Comparison of ENCODE assay signal across 15 cellular contexts in the genomic region with DNA sequence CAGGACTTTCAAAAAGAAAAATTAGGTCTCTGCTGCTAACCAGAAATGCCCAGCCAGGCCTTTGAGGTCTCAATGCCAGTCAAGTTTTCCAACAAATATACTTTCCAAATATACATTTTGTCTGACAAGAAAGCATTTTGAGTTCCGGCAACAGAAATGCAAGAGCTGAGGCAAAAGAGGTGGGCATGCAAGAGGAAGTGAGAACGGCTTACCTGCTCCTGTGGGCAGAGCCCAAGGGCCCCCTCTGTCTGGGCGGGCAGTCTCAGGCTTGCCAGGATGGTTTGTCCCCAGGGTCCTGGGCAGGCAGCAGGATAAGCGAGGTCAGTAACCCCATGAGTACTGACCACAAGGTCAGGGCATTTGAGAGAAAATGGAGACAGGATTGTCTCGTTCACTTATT.
"Had no signal": no experiment of that assay in that cellular context is flagged by ENCODE, and none has a peak within 500 bp of the region (broad histone marks: within the 10 kb centered on the region; RNA-seq: fewer than 3 reads in every experiment).

No MANE protein-coding gene starts in this region.

- H3K4me3 ChIP-seq: lung, neural progenitor cell, ovary, right lobe of liver, stomach, testis, upper lobe of right lung had no signal

- DNase-seq: activated gamma-delta T cell; aorta; effector memory CD4-positive, alpha-beta T cell; ovary; right lobe of liver; stomach; T1000; testis; upper lobe of right lung had no signal

- H3K4me1 ChIP-seq: right lobe of liver, stomach, testis, upper lobe of right lung had no signal

- H3K9ac ChIP-seq: neural progenitor cell had no signal

- H3K36me3 ChIP-seq: neural progenitor cell, ovary, right lobe of liver, stomach, upper lobe of right lung had no signal

- H3K27me3 ChIP-seq: foreskin keratinocyte, neural progenitor cell, ovary, right lobe of liver, testis had no signal

- H3K27ac ChIP-seq: neural progenitor cell, ovary, right lobe of liver, stomach, testis, upper lobe of right lung had no signal

- H3K36me3 Mint-ChIP-seq: neural progenitor cell had no signal

- H3K9me3 Mint-ChIP-seq: activated T-cell treated with anti-CD3 and anti-CD28 coated beads, Interleukin-2, amount 50 U/mL, for 72 hours; dendritic cell treated with granulocyte-macrophage colony-stimulating factor and Interleukin-4, amounts not matched to agents 40 ng/mL and 50 ng/mL, for 4 days; neural progenitor cell had no signal

- H3K27ac Mint-ChIP-seq: activated CD4-positive, alpha-beta T cell treated with anti-CD3 and anti-CD28 coated beads for 36 hours; dendritic cell treated with granulocyte-macrophage colony-stimulating factor and Interleukin-4, amounts not matched to agents 40 ng/mL and 50 ng/mL, for 4 days; neural progenitor cell had no signal

- H3K4me3 Mint-ChIP-seq: activated CD4-positive, alpha-beta T cell treated with anti-CD3 and anti-CD28 coated beads for 36 hours; dendritic cell treated with granulocyte-macrophage colony-stimulating factor and Interleukin-4, amounts not matched to agents 40 ng/mL and 50 ng/mL, for 4 days; neural progenitor cell had no signal

- H2AFZ ChIP-seq: neural progenitor cell had no signal

- H3K9me3 ChIP-seq: ovary, right lobe of liver, stomach, testis, upper lobe of right lung had no signal

- H3K4me2 ChIP-seq: neural progenitor cell had no signal
